In genomic region chr1:32623775-32624174, GRCh38 we compare ENCODE assay signal across 13 cellular contexts. TPM values are rescaled to one million over a fixed set of nuclear protein-coding genes. Genes with fewer than 3 reads are reported as not detected.
DNase-seq lines count a peak whose midpoint lies in the region; ATAC-seq and TF ChIP-seq lines count a peak whose summit lies in the region.
"Had no signal": no experiment of that assay in that cellular context is flagged by ENCODE, and none has a peak within 500 bp of the region (broad histone marks: within the 10 kb centered on the region; RNA-seq: fewer than 3 reads in every experiment).

No MANE protein-coding gene starts in this region.

- H3K36me3 Mint-ChIP-seq in activated CD4-positive, alpha-beta T cell treated with anti-CD3 and anti-CD28 coated beads, Interleukin-2, amount 10 ng/mL, durations not matched to agents 7 days and 5 days (ENCODE audit: low read depth): peaks cover 56% of the 10 kb centered on the region
- peaks cover 17% of the 10 kb centered on the region for H3K36me3 Mint-ChIP-seq in central memory CD8-positive, alpha-beta T cell (ENCODE audit: insufficient read depth)

- intact Hi-C loops in ascending aorta (cut with DNase I): no loop called here

- H3K27ac ChIP-seq in ascending aorta: no peak overlapping the region
- H3K27ac ChIP-seq: body of pancreas, gastroesophageal sphincter, right atrium auricular region had no signal

- POLR2A ChIA-PET in activated CD4-positive, alpha-beta T cell treated with anti-CD3 and anti-CD28 coated beads, Interleukin-2, amount 10 ng/mL, durations not matched to agents 7 days and 5 days (lab: Charles Lee): no interaction called here

- H3K4me1 Mint-ChIP-seq in activated CD4-positive, alpha-beta T cell treated with anti-CD3 and anti-CD28 coated beads, Interleukin-2, amount 10 ng/mL, durations not matched to agents 7 days and 5 days: peaks cover 47% of the 10 kb centered on the region
- H3K4me1 Mint-ChIP-seq in central memory CD8-positive, alpha-beta T cell: peaks cover 31% of the 10 kb centered on the region

- H3K4me3 Mint-ChIP-seq in activated CD4-positive, alpha-beta T cell treated with anti-CD3 and anti-CD28 coated beads, Interleukin-2, amount 10 ng/mL, durations not matched to agents 7 days and 5 days: no peak overlapping the region
- H3K4me3 Mint-ChIP-seq in central memory CD8-positive, alpha-beta T cell: peak overlapping the region; percentile 12
- H3K4me3 Mint-ChIP-seq: type B pancreatic cell had no signal

- no peaks in the 10 kb centered on the region for H3K9me3 ChIP-seq in ascending aorta
- H3K9me3 ChIP-seq: body of pancreas, Caco-2, gastroesophageal sphincter, right atrium auricular region had no signal

- no peaks in the 10 kb centered on the region for H3K27me3 ChIP-seq in ascending aorta
- H3K27me3 ChIP-seq: body of pancreas, gastroesophageal sphincter, right atrium auricular region had no signal

- H3K27me3 Mint-ChIP-seq in activated CD4-positive, alpha-beta T cell treated with anti-CD3 and anti-CD28 coated beads, Interleukin-2, amount 10 ng/mL, durations not matched to agents 7 days and 5 days: no peaks in the 10 kb centered on the region
- no peaks in the 10 kb centered on the region for H3K27me3 Mint-ChIP-seq in central memory CD8-positive, alpha-beta T cell
- H3K27me3 Mint-ChIP-seq: type B pancreatic cell had no signal

- peaks cover 20 to 23% of the 10 kb centered on the region in 2 donors for H3K36me3 ChIP-seq in ascending aorta

- no peaks in the 10 kb centered on the region for H3K4me1 ChIP-seq in ascending aorta
- H3K4me1 ChIP-seq: body of pancreas, Caco-2, gastroesophageal sphincter, right atrium auricular region had no signal

- peak; percentile 57 for DNase-seq in Jurkat, Clone E6-1 (ENCODE audit: low read depth, low spot score)
- peak; percentile 14 for DNase-seq in activated CD4-positive, alpha-beta T cell treated with anti-CD3 and anti-CD28 coated beads, Interleukin-2, amount 10 ng/mL, durations not matched to agents 7 days and 5 days
- no peak for DNase-seq in central memory CD8-positive, alpha-beta T cell (ENCODE audit: low spot score in 2 of 2)
- DNase-seq in stimulated activated CD4-positive, alpha-beta T cell treated with anti-CD3 and anti-CD28 coated beads, TNF-alpha, amount 100 ng/mL, for 24 hours (ENCODE audit: low read depth in 3 of 3): peak in 2 of 3 experiments; percentile 15 to 60
- DNase-seq in SW480 (ENCODE audit: low spot score) (no peak), ascending aorta (ENCODE audit: low spot score in 2 of 2) (no peak), SHP77 treated with DMSO at 0.1 percent for 48 hours (lab: John Stamatoyannopoulos, UW) (no peak)
- DNase-seq in central memory CD4-positive, alpha-beta T cell: no peak
- DNase-seq: body of pancreas, Caco-2 had no signal

- no peak for ATAC-seq in central memory CD8-positive, alpha-beta T cell (replicated peaks; ENCODE audit: extremely low read depth, poor library complexity, severe bottlenecking)
- ATAC-seq: body of pancreas, gastroesophageal sphincter had no signal

- H3K9me3 Mint-ChIP-seq in activated CD4-positive, alpha-beta T cell treated with anti-CD3 and anti-CD28 coated beads, Interleukin-2, amount 10 ng/mL, durations not matched to agents 7 days and 5 days: peaks cover 3% of the 10 kb centered on the region
- H3K9me3 Mint-ChIP-seq in central memory CD8-positive, alpha-beta T cell: no peaks in the 10 kb centered on the region
- H3K9me3 Mint-ChIP-seq: type B pancreatic cell had no signal

- CTCF ChIA-PET in activated CD4-positive, alpha-beta T cell treated with anti-CD3 and anti-CD28 coated beads, Interleukin-2, amount 10 ng/mL, durations not matched to agents 7 days and 5 days (lab: Charles Lee): no interaction called here

- no peak for TF ChIP-seq CTCF in ascending aorta (IDR thresholded peaks at IDR 0.05)

- no peak overlapping the region for H3K4me3 ChIP-seq in Jurkat, Clone E6-1 (ENCODE audit: low read length)
- H3K4me3 ChIP-seq in ascending aorta: no peak overlapping the region
- H3K4me3 ChIP-seq: body of pancreas, gastroesophageal sphincter, right atrium auricular region had no signal

- H3K27ac Mint-ChIP-seq in activated CD4-positive, alpha-beta T cell treated with anti-CD3 and anti-CD28 coated beads, Interleukin-2, amount 10 ng/mL, durations not matched to agents 7 days and 5 days: peak overlapping the region; percentile 3
- H3K27ac Mint-ChIP-seq in central memory CD8-positive, alpha-beta T cell (ENCODE audit: low read depth): peak overlapping the region; percentile 56
- H3K27ac Mint-ChIP-seq: type B pancreatic cell had no signal

RNA-seq across cellular contexts. Expression of gene ZBTB8OS, which starts 26.6 kb away (rescaled TPM):
- 105 TPM for polyA plus RNA-seq in Jurkat, Clone E6-1 (2012; ENCODE audit: insufficient read depth, insufficient read length)
- 10 to 100 TPM; 51.0 to 57.6 TPM for total RNA-seq in activated CD4-positive, alpha-beta T cell treated with anti-CD3 and anti-CD28 coated beads, Interleukin-2, amount 10 ng/mL, durations not matched to agents 7 days and 5 days
- total RNA-seq in ascending aorta: 3.0 TPM

RNA-seq across cellular contexts. Expression of gene RBBP4, which starts 27.2 kb away (rescaled TPM):
- polyA plus RNA-seq in Jurkat, Clone E6-1 (2012; ENCODE audit: insufficient read depth, insufficient read length): 493 TPM
- total RNA-seq in activated CD4-positive, alpha-beta T cell treated with anti-CD3 and anti-CD28 coated beads, Interleukin-2, amount 10 ng/mL, durations not matched to agents 7 days and 5 days: 100 to 1,000 TPM; 311 TPM
- 45.4 TPM for total RNA-seq in ascending aorta

Comparison
In these comparisons a context has a peak if more than half of its experiments do, and no peak if none do; other contexts are left out.
1. DNase-seq: peak in Jurkat, Clone E6-1 (single experiment), activated CD4-positive, alpha-beta T cell treated with anti-CD3 and anti-CD28 coated beads, Interleukin-2, amount 10 ng/mL, durations not matched to agents 7 days and 5 days (single experiment) and stimulated activated CD4-positive, alpha-beta T cell treated with anti-CD3 and anti-CD28 coated beads, TNF-alpha, amount 100 ng/mL, for 24 hours (2 of 3); none in central memory CD8-positive, alpha-beta T cell (0 of 2), SW480 (single experiment), central memory CD4-positive, alpha-beta T cell (single experiment), ascending aorta (0 of 2) and SHP77 treated with DMSO at 0.1 percent for 48 hours (single experiment).
2. RNA of gene ZBTB8OS, which starts 26.6 kb away (total RNA-seq): 51.0 to 57.6 TPM in activated CD4-positive, alpha-beta T cell treated with anti-CD3 and anti-CD28 coated beads, Interleukin-2, amount 10 ng/mL, durations not matched to agents 7 days and 5 days; 3.0 TPM in ascending aorta (single experiment); every median in the first group is over 10 times any median in the second.